11 cellular contexts compared by ENCODE assay signal in the genomic region with DNA sequence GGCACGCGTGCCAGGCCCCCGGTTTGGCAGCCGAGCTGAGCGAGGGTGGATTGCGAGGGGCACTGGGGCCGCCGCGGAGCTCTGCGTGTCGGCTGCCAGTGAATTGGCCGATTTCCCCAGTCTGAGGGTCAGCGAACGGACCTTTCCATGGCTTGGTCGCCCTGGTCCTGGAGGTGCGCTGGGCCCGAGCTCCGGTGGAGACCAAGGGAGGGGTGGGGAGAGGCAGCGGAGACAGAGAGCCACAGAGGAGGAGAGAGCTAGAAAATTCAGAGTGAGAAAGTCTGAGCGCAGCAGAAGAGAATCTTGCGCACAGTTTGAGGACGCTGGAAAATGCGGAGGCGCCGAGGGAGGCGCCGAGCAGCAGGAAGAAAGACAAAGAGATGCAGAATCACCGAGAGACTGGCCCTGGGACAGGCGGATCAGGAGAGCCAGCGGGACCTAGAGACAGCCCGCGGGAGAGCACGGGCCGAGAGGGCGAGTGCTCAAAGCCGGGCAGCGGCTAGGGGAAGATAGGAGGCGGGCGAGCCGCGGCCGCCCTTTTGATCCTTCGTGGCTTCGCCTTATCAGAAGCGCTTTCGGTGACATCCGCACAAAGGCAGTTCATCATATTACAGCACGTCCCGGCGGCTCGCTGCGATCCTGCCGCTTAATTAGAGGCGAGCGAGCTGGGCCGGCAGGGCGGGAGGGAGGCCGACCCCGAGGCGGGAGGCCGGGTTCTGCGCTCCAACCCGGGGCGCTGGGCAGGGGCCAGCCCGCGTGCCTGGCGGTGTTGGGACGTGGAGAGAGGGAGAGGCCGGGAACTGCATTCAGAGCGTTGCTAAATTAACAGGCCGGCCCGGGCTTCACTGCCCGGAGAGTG. TPM values are rescaled to one million over a fixed set of nuclear protein-coding genes. Genes with fewer than 3 reads are reported as not detected.
DNase-seq lines count a peak whose midpoint lies in the region; ATAC-seq, FAIRE-seq and TF ChIP-seq lines count a peak whose summit lies in the region.
"Had no signal": no experiment of that assay in that cellular context is flagged by ENCODE, and none has a peak within 500 bp of the region (broad histone marks: within the 10 kb centered on the region; RNA-seq: fewer than 3 reads in every experiment).

No MANE protein-coding gene starts in this region.

- no peak overlapping the region for H2AFZ ChIP-seq in astrocyte (ENCODE audit: low read depth, low read length)

- H3K4me2 ChIP-seq in astrocyte (ENCODE audit: low read length), result peak overlapping the region; percentile 26

- H3K4me1 Mint-ChIP-seq in CD4-positive, alpha-beta memory T cell, result peaks cover 23 to 55% (median 30%) of the 10 kb centered on the region in 4 donors
- peaks cover 2% of the 10 kb centered on the region for H3K4me1 Mint-ChIP-seq in astrocyte (ENCODE audit: low read depth, unreplicated experiment)
- H3K4me1 Mint-ChIP-seq in nephron progenitor cell, result peaks cover 60% of the 10 kb centered on the region

- H3K27ac Mint-ChIP-seq in CD4-positive, alpha-beta memory T cell, result peak overlapping the region in 1 of 7 donors; percentile 40
- H3K27ac Mint-ChIP-seq in astrocyte (ENCODE audit: unreplicated experiment), result peak overlapping the region; percentile 66
- H3K27ac Mint-ChIP-seq in nephron progenitor cell, result no peak overlapping the region

- peaks cover 19% of the 10 kb centered on the region for H3K4me1 ChIP-seq in CD4-positive, alpha-beta memory T cell (ENCODE audit: insufficient read depth, low read length)
- H3K4me1 ChIP-seq in astrocyte (ENCODE audit: insufficient read depth, low read length) (no peaks in the 10 kb centered on the region), left lung (peaks cover 0 to 2% of the 10 kb centered on the region in 2 donors)

- in situ Hi-C loops in GM13977 (cut with MboI; ENCODE audit: low pct_unique_long_range_greater_than_20kb, low sequenced_read_pairs, unreplicated experiment), result no loop called here

- H3K27ac ChIP-seq in CD4-positive, alpha-beta memory T cell (ENCODE audit: low read depth, low read length), result no peak overlapping the region
- H3K27ac ChIP-seq in astrocyte (ENCODE audit: low read depth, low read length), result no peak overlapping the region
- H3K27ac ChIP-seq in left lung, result no peak overlapping the region
- H3K27ac ChIP-seq: thoracic aorta had no signal

- H3K79me2 ChIP-seq in astrocyte (ENCODE audit: insufficient read depth, low read length), result no peaks in the 10 kb centered on the region

- peaks cover 4% of the 10 kb centered on the region for H4K20me1 ChIP-seq in astrocyte (ENCODE audit: insufficient read depth, low read length)

- peaks cover 48% of the 10 kb centered on the region for H3K27me3 ChIP-seq in CD4-positive, alpha-beta memory T cell (ENCODE audit: insufficient read depth, low read length)
- H3K27me3 ChIP-seq in astrocyte (ENCODE audit: insufficient read depth, low read length), result peaks cover 82% of the 10 kb centered on the region
- peaks cover 97 to 100% of the 10 kb centered on the region in 2 donors for H3K27me3 ChIP-seq in left lung

- no peaks in the 10 kb centered on the region for H3K36me3 ChIP-seq in CD4-positive, alpha-beta memory T cell (ENCODE audit: insufficient read depth, low read length)
- H3K36me3 ChIP-seq in astrocyte (ENCODE audit: insufficient read depth, low read length), result no peaks in the 10 kb centered on the region
- no peaks in the 10 kb centered on the region for H3K36me3 ChIP-seq in left lung
- H3K36me3 ChIP-seq: thoracic aorta had no signal

- H3K4me3 ChIP-seq in CD4-positive, alpha-beta memory T cell (ENCODE audit: low read length in 2 of 2), result no peak overlapping the region
- no peak overlapping the region for H3K4me3 ChIP-seq in astrocyte (ENCODE audit: insufficient read depth, low read depth, low read length)
- no peak overlapping the region for H3K4me3 ChIP-seq in left lung
- H3K4me3 ChIP-seq: thoracic aorta had no signal

- H3K9me3 Mint-ChIP-seq in CD4-positive, alpha-beta memory T cell, result peaks cover 0 to 2% (median 0%) of the 10 kb centered on the region in 8 donors
- H3K9me3 Mint-ChIP-seq in astrocyte (ENCODE audit: unreplicated experiment) (peaks cover 8% of the 10 kb centered on the region), nephron progenitor cell (no peaks in the 10 kb centered on the region)

- intact Hi-C loops in CD4-positive, alpha-beta memory T cell (cut with micrococcal nuclease), result no loop called here
- intact Hi-C loops in left lung (cut with DNase I), result no loop called here

- ATAC-seq in left lung, result no peak
- ATAC-seq: left cardiac atrium had no signal

- TF ChIP-seq CTCF in GM13977 (IDR thresholded peaks at IDR 0.05; ENCODE audit: extremely low read depth, insufficient read depth, missing control alignments) (no peak), astrocyte (IDR thresholded peaks at IDR 0.05; ENCODE audit: insufficient read depth, low read depth, low read length) (no peak), nephron progenitor cell (IDR thresholded peaks at IDR 0.05) (no peak), left lung (IDR thresholded peaks at IDR 0.05) (no peak)

- no peak overlapping the region for H3K9ac ChIP-seq in astrocyte (ENCODE audit: low read length)

- no peaks in the 10 kb centered on the region for H3K36me3 Mint-ChIP-seq in CD4-positive, alpha-beta memory T cell
- H3K36me3 Mint-ChIP-seq in astrocyte (ENCODE audit: low read depth, unreplicated experiment) (no peaks in the 10 kb centered on the region), nephron progenitor cell (ENCODE audit: low read depth) (no peaks in the 10 kb centered on the region)

- H3K4me3 Mint-ChIP-seq in CD4-positive, alpha-beta memory T cell, result peak overlapping the region in 6 of 8 donors; percentile 31 to 77 (median 52)
- H3K4me3 Mint-ChIP-seq in astrocyte (ENCODE audit: unreplicated experiment) (no peak overlapping the region), nephron progenitor cell (peak overlapping the region; percentile 79)

- POLR2A ChIA-PET in CD4-positive, alpha-beta memory T cell (lab: Charles Lee; ENCODE audit: partially characterized antibody), result no interaction called here

- H3K9me3 ChIP-seq in CD4-positive, alpha-beta memory T cell (ENCODE audit: control insufficient read depth in 1 of 2, low read length in 2 of 2), result no peaks in the 10 kb centered on the region
- H3K9me3 ChIP-seq in astrocyte (ENCODE audit: insufficient read depth, low read depth, low read length) (no peaks in the 10 kb centered on the region), left lung (no peaks in the 10 kb centered on the region)
- H3K9me3 ChIP-seq: thoracic aorta had no signal

- FAIRE-seq in astrocyte (lab: Jason Lieb, UNC), result no peak

- DNase-seq in CD4-positive, alpha-beta memory T cell, result no peak
- DNase-seq in GM13977 (ENCODE audit: low spot score) (peak; percentile 59), astrocyte (ENCODE audit: low read depth) (no peak), nephron progenitor cell (no peak), left lung (no peak), iPS-NIHi7 (ENCODE audit: extremely low spot score) (no peak), HuH-7.5 (ENCODE audit: low spot score) (no peak)
- DNase-seq: activated effector memory CD4-positive, alpha-beta T cell treated with Interleukin-2 at 50 U/mL for 16 hours; left cardiac atrium; NCI-H1436 treated with DMSO at 0.1 percent for 48 hours had no signal

- CTCF ChIA-PET in CD4-positive, alpha-beta memory T cell (lab: Charles Lee; ENCODE audit: partially characterized antibody), result no interaction called here

- peaks cover 68% of the 10 kb centered on the region in 2 donors for H3K27me3 Mint-ChIP-seq in CD4-positive, alpha-beta memory T cell
- H3K27me3 Mint-ChIP-seq in astrocyte (ENCODE audit: low read depth, unreplicated experiment) (peaks cover 81% of the 10 kb centered on the region), nephron progenitor cell (ENCODE audit: low read depth, poor library complexity) (peaks cover 100% of the 10 kb centered on the region)

RNA-seq across cellular contexts. Expression of a gene that starts 12.7 kb away (rescaled TPM):
- total RNA-seq in CD4-positive, alpha-beta memory T cell, result not detected
- not detected for polyA plus RNA-seq in CD4-positive, alpha-beta memory T cell
- total RNA-seq in astrocyte (0.05 TPM in 1 of 2 replicates, not detected in the other), left lung (not detected)
- total RNA-seq: left cardiac atrium, thoracic aorta had no signal
